In the genomic region with DNA sequence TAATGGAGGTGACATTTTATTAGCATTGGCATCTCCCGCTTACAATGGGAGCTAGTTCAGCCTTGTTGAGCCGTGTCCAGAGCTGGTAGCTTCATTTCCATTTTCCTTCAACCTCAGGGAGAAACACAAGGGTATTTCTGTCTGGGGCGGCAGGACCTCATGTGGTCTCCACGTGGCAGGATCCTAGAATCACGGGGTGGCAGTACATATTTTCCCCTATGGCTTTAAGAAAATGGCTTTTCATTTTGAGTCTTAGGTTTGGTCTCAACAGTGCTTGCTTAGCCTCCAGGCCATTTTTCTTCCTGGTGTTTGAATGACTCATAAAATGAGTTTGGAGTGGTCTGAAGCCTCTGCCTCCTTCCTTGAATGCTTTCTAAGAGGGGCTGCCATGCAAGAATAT, we compare ENCODE assay signal across 19 cellular contexts. TPM values are rescaled to one million over a fixed set of nuclear protein-coding genes. Genes with fewer than 3 reads are reported as not detected.
DNase-seq lines count a peak whose midpoint lies in the region; ATAC-seq, FAIRE-seq and TF ChIP-seq lines count a peak whose summit lies in the region.
"Had no signal": no experiment of that assay in that cellular context is flagged by ENCODE, and none has a peak within 500 bp of the region (broad histone marks: within the 10 kb centered on the region; RNA-seq: fewer than 3 reads in every experiment).

No MANE protein-coding gene starts in this region.

- ATAC-seq in GM23338, result peak; percentile 15; the same call in 2 of the 3 replicates
- peak; percentile 38; the same call in 1 of the 3 replicates for ATAC-seq in RWPE2 (ENCODE audit: low read depth)
- ATAC-seq in GM21825 (IDR thresholded peaks at IDR 0.05; ENCODE audit: unreplicated experiment), result no peak
- ATAC-seq in GM19397 (IDR thresholded peaks at IDR 0.05; ENCODE audit: unreplicated experiment), result no peak

- no peak overlapping the region for H3K4me3 Mint-ChIP-seq in GM23338
- H3K4me3 Mint-ChIP-seq: activated naive CD4-positive, alpha-beta T cell treated with anti-CD3 and anti-CD28 coated beads, Interleukin-2, amount 50 U/mL, for 24 hours had no signal

- peaks cover 31% of the 10 kb centered on the region for H3K4me1 Mint-ChIP-seq in GM23338
- H3K4me1 Mint-ChIP-seq: activated naive CD4-positive, alpha-beta T cell treated with anti-CD3 and anti-CD28 coated beads, Interleukin-2, amount 50 U/mL, for 24 hours had no signal

- peaks cover 96% of the 10 kb centered on the region for H3K79me2 ChIP-seq in GM23338 (replicated peaks; ENCODE audit: insufficient read depth)

- no peak overlapping the region for H3K4me2 ChIP-seq in GM23338

- H3K27ac Mint-ChIP-seq in GM23338, result no peak overlapping the region
- H3K27ac Mint-ChIP-seq: activated naive CD4-positive, alpha-beta T cell treated with anti-CD3 and anti-CD28 coated beads, Interleukin-2, amount 50 U/mL, for 24 hours had no signal

- FAIRE-seq in GM19239 (lab: Jason Lieb, UNC), result no peak
- FAIRE-seq: GM18507 had no signal

- H3K36me3 Mint-ChIP-seq in GM23338 (ENCODE audit: low read depth), result no peaks in the 10 kb centered on the region
- H3K36me3 Mint-ChIP-seq: activated naive CD4-positive, alpha-beta T cell treated with anti-CD3 and anti-CD28 coated beads, Interleukin-2, amount 50 U/mL, for 24 hours had no signal

- no peaks in the 10 kb centered on the region for H3K27me3 ChIP-seq in GM23338 (ENCODE audit: insufficient read depth)
- H3K27me3 ChIP-seq in RWPE2 (ENCODE audit: insufficient read depth, poor library complexity, severe bottlenecking), result no peaks in the 10 kb centered on the region
- H3K27me3 ChIP-seq: ovary, thyroid gland had no signal

- H3K4me3 ChIP-seq in GM23338 (no peak overlapping the region), RWPE2 (ENCODE audit: severe bottlenecking) (no peak overlapping the region), epithelial cell of esophagus (ENCODE audit: low read length) (no peak overlapping the region)
- H3K4me3 ChIP-seq: ovary, thyroid gland had no signal

- CTCF ChIA-PET in RWPE1 (lab: Yijun Ruan, JAX), result no interaction called here

- no peaks in the 10 kb centered on the region for H3K9me3 Mint-ChIP-seq in GM23338
- H3K9me3 Mint-ChIP-seq: activated naive CD4-positive, alpha-beta T cell treated with anti-CD3 and anti-CD28 coated beads, Interleukin-2, amount 50 U/mL, for 24 hours had no signal

- H3K9me3 ChIP-seq in RWPE2 (ENCODE audit: severe bottlenecking), result no peaks in the 10 kb centered on the region
- H3K9me3 ChIP-seq: ovary, thyroid gland had no signal

- DNase-seq in GM23338 (ENCODE audit: low spot score) (no peak), RWPE2 (ENCODE audit: low spot score) (no peak), epithelial cell of esophagus (ENCODE audit: low read depth) (peak; percentile 50), renal cortical epithelial cell (ENCODE audit: low read depth) (peak; percentile 63), GM19239 (ENCODE audit: insufficient read length, low spot score) (no peak), RWPE1 (ENCODE audit: low spot score) (no peak)
- DNase-seq: activated CD4-positive, alpha-beta T cell treated with anti-CD3 and anti-CD28 coated beads for 48 hours; effector CD4-positive, alpha-beta T cell; kidney glomerular epithelial cell; NCI-H1417 treated with DMSO at 0.1 percent for 48 hours; NCI-H2227 treated with DMSO at 0.1 percent for 48 hours; ovary; SIG-M5; stimulated activated CD4-positive, alpha-beta T cell treated with anti-CD3 and anti-CD28 coated beads, Interleukin-4, amount 100 ng/mL, for 4 hours; thyroid gland had no signal

- H3K27me3 Mint-ChIP-seq in GM23338 (ENCODE audit: insufficient read depth, low read depth, poor library complexity), result peaks cover 1% of the 10 kb centered on the region
- H3K27me3 Mint-ChIP-seq: activated naive CD4-positive, alpha-beta T cell treated with anti-CD3 and anti-CD28 coated beads, Interleukin-2, amount 50 U/mL, for 24 hours had no signal

- no peaks in the 10 kb centered on the region for H3K9me2 ChIP-seq in GM23338 (ENCODE audit: insufficient read depth)

- TF ChIP-seq CTCF in GM23338 (conservative IDR thresholded peaks at IDR 0.05; ENCODE audit: low read depth in 2 of 2) (no peak), RWPE2 (IDR thresholded peaks at IDR 0.05; ENCODE audit: poor library complexity, severe bottlenecking) (no peak), epithelial cell of esophagus (IDR thresholded peaks at IDR 0.05; ENCODE audit: insufficient read depth, low read depth, low read length, missing control alignments) (no peak), RWPE1 (conservative IDR thresholded peaks at IDR 0.05; ENCODE audit: low read depth) (no peak)

- H2AFZ ChIP-seq in GM23338, result no peak overlapping the region

- POLR2A ChIA-PET in RWPE1 (lab: Yijun Ruan, JAX; ENCODE audit: low non-redundant PET), result no interaction called here

- H3F3A ChIP-seq in GM23338 (replicated peaks; ENCODE audit: low read depth), result no peaks in the 10 kb centered on the region

- H3K36me3 ChIP-seq in GM23338 (ENCODE audit: insufficient read depth) (no peaks in the 10 kb centered on the region), RWPE2 (ENCODE audit: low read depth) (no peaks in the 10 kb centered on the region)
- H3K36me3 ChIP-seq: ovary, thyroid gland had no signal

- H4K20me1 ChIP-seq in GM23338 (replicated peaks; ENCODE audit: insufficient read depth), result no peaks in the 10 kb centered on the region; the same call in 1 of the 2 replicates

- H3K4me1 ChIP-seq in GM23338 (ENCODE audit: insufficient read depth) (peaks cover 19% of the 10 kb centered on the region), RWPE2 (ENCODE audit: insufficient read depth, poor library complexity, severe bottlenecking) (peaks cover 4% of the 10 kb centered on the region)
- H3K4me1 ChIP-seq: thyroid gland had no signal

- H3K27ac ChIP-seq in GM23338 (ENCODE audit: low read depth) (0 out of 2 replicates have a peak overlapping the region, but pooled peaks have one; percentile 14), RWPE2 (ENCODE audit: poor library complexity, severe bottlenecking) (no peak overlapping the region), RWPE1 (no peak overlapping the region)
- H3K27ac ChIP-seq: ovary, thyroid gland had no signal

TF ChIP-seq in GM23338, 12 proteins besides CTCF, POLR2A, EP300 and RAD21 (continues in another document):
- TF ChIP-seq POLR2AphosphoS5 (IDR thresholded peaks at IDR 0.05; ENCODE audit: low read depth) (no peak), EZH2phosphoT487 (IDR thresholded peaks at IDR 0.05; ENCODE audit: unreplicated experiment) (no peak), EZH2 (IDR thresholded peaks at IDR 0.05; ENCODE audit: low read depth, unreplicated experiment) (no peak), ZNF114 (CRISPR knock-in tag; IDR thresholded peaks at IDR 0.05) (no peak), ZNF331 (CRISPR knock-in tag; IDR thresholded peaks at IDR 0.05; ENCODE audit: low read depth) (no peak)
- TF ChIP-seq, protein P1, sequence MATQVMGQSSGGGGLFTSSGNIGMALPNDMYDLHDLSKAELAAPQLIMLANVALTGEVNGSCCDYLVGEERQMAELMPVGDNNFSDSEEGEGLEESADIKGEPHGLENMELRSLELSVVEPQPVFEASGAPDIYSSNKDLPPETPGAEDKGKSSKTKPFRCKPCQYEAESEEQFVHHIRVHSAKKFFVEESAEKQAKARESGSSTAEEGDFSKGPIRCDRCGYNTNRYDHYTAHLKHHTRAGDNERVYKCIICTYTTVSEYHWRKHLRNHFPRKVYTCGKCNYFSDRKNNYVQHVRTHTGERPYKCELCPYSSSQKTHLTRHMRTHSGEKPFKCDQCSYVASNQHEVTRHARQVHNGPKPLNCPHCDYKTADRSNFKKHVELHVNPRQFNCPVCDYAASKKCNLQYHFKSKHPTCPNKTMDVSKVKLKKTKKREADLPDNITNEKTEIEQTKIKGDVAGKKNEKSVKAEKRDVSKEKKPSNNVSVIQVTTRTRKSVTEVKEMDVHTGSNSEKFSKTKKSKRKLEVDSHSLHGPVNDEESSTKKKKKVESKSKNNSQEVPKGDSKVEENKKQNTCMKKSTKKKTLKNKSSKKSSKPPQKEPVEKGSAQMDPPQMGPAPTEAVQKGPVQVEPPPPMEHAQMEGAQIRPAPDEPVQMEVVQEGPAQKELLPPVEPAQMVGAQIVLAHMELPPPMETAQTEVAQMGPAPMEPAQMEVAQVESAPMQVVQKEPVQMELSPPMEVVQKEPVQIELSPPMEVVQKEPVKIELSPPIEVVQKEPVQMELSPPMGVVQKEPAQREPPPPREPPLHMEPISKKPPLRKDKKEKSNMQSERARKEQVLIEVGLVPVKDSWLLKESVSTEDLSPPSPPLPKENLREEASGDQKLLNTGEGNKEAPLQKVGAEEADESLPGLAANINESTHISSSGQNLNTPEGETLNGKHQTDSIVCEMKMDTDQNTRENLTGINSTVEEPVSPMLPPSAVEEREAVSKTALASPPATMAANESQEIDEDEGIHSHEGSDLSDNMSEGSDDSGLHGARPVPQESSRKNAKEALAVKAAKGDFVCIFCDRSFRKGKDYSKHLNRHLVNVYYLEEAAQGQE (IDR thresholded peaks at IDR 0.05; ENCODE audit: unreplicated experiment), result no peak
- TF ChIP-seq, protein P2, sequence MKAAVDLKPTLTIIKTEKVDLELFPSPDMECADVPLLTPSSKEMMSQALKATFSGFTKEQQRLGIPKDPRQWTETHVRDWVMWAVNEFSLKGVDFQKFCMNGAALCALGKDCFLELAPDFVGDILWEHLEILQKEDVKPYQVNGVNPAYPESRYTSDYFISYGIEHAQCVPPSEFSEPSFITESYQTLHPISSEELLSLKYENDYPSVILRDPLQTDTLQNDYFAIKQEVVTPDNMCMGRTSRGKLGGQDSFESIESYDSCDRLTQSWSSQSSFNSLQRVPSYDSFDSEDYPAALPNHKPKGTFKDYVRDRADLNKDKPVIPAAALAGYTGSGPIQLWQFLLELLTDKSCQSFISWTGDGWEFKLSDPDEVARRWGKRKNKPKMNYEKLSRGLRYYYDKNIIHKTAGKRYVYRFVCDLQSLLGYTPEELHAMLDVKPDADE (IDR thresholded peaks at IDR 0.05), result no peak

RNA-seq across cellular contexts. Expression of a gene that starts 20.3 kb away (rescaled TPM):
- total RNA-seq in GM23338 (2014; rRNA removed; shearing (Covaris generic)), result 8.8 and 12.4 TPM in 2 replicates
- polyA plus RNA-seq in GM23338 (2016; fragmentation: Nextera tagmentation; extraction: Ambion mirVana), result 2.6 and 3.4 TPM in 2 replicates
- 4.7 and 7.7 TPM in 2 replicates for total RNA-seq in renal cortical epithelial cell

Comparison
In these comparisons a context has a peak if more than half of its experiments do, and no peak if none do; other contexts are left out.
1. ATAC-seq: peak in GM23338 (single experiment) and RWPE2 (single experiment); none in GM21825 (single experiment) and GM19397 (single experiment).
2. DNase-seq: peak in epithelial cell of esophagus (single experiment) and renal cortical epithelial cell (single experiment); none in GM23338 (single experiment), RWPE2 (single experiment), GM19239 (single experiment) and RWPE1 (single experiment).